ENCODE assay signal across 8 cellular contexts in genomic region chr18:12946549-12947354, GRCh38. TPM values are rescaled to one million over a fixed set of nuclear protein-coding genes. Genes with fewer than 3 reads are reported as not detected.
DNase-seq lines count a peak whose midpoint lies in the region; ATAC-seq and TF ChIP-seq lines count a peak whose summit lies in the region.

No MANE protein-coding gene starts in this region.

- no peaks in the 10 kb centered on the region for H3K27me3 Mint-ChIP-seq in naive thymus-derived CD8-positive, alpha-beta T cell

- POLR2A ChIA-PET in BJ (lab: Charles Lee): interaction anchor here (0.5 to 0.7 kb wide), 3 partner anchors 53 to 992 kb away, joined by 3 to 5 read pairs (median 4); no protein-coding TSS in a partner anchor
- POLR2A ChIA-PET in naive thymus-derived CD8-positive, alpha-beta T cell (lab: Charles Lee): interaction anchor here (1.5 to 2.6 kb wide), 3 partner anchors 36 to 570 kb away, joined by 5 to 30 read pairs (median 23); partner anchors contain the start of genes AFG3L2 and PTPN2

- no peaks in the 10 kb centered on the region for H3K9me3 Mint-ChIP-seq in naive thymus-derived CD8-positive, alpha-beta T cell

- CTCF ChIA-PET in BJ (lab: Yijun Ruan, JAX): interaction anchor here (4.7 kb wide), 1 partner anchor 12 kb away, joined by 40 read pairs; no protein-coding TSS in a partner anchor

- ATAC-seq in GM18909 (IDR thresholded peaks at IDR 0.05; ENCODE audit: poor library complexity, unreplicated experiment): peak; percentile 1
- no peak for ATAC-seq in naive thymus-derived CD8-positive, alpha-beta T cell
- ATAC-seq in HG03439 (IDR thresholded peaks at IDR 0.05; ENCODE audit: unreplicated experiment): no peak

- H3K27ac Mint-ChIP-seq in naive thymus-derived CD8-positive, alpha-beta T cell: peak overlapping the region; percentile 90 to 99 (median 98)

- DNase-seq in BJ (ENCODE audit: low read depth) (peak; percentile 84), MV-4-11 (lab: John Stamatoyannopoulos, UW) (peak; percentile 46), fibroblast of mammary gland (ENCODE audit: low read depth) (peak; percentile 83), cortex of kidney (lab: John Stamatoyannopoulos, UW) (no peak)
- peak in 3 of 10 donors; percentile 2 to 7 (median 5) for DNase-seq in naive thymus-derived CD8-positive, alpha-beta T cell

- no peaks in the 10 kb centered on the region for H3K27me3 ChIP-seq in BJ (ENCODE audit: control insufficient read depth, insufficient read depth, low read length)

- peak overlapping the region; percentile 85 for H3K4me3 ChIP-seq in BJ (ENCODE audit: low read depth, low read length)
- peak overlapping the region; percentile 98 for H3K4me3 ChIP-seq in WI38 (ENCODE audit: low read depth, low read length)
- peak overlapping the region; percentile 95 for H3K4me3 ChIP-seq in fibroblast of mammary gland (ENCODE audit: control insufficient read depth, low read depth, low read length)

- peak overlapping the region; percentile 93 to 99 (median 98) for H3K4me3 Mint-ChIP-seq in naive thymus-derived CD8-positive, alpha-beta T cell

- H3K36me3 Mint-ChIP-seq in naive thymus-derived CD8-positive, alpha-beta T cell: peaks cover 0 to 2% (median 0%) of the 10 kb centered on the region in 3 donors

- no peaks in the 10 kb centered on the region for H3K36me3 ChIP-seq in BJ (ENCODE audit: control insufficient read depth, insufficient read depth, low read length)

- H3K4me1 Mint-ChIP-seq in naive thymus-derived CD8-positive, alpha-beta T cell: peaks cover 10 to 53% (median 36%) of the 10 kb centered on the region in 4 donors

- peak; percentile 37; the same call in 1 of the 2 replicates for TF ChIP-seq CTCF in BJ (IDR thresholded peaks at IDR 0.05; ENCODE audit: insufficient read depth, low read depth, low read length)
- TF ChIP-seq CTCF in WI38 (IDR thresholded peaks at IDR 0.05; ENCODE audit: low read depth, low read length): no peak
- no peak for TF ChIP-seq CTCF in fibroblast of mammary gland (conservative IDR thresholded peaks at IDR 0.05; ENCODE audit: control insufficient read depth, insufficient read depth, low read depth, low read length)

RNA-seq across cellular contexts. Expression of gene SEH1L, which starts 1.1 kb away (rescaled TPM):
- 32.3 and 59.0 TPM in 2 replicates for polyA plus RNA-seq in BJ (2011; rRNA removed)
- 50.5 and 56.8 TPM in 2 replicates for polyA minus RNA-seq in BJ (2011; rRNA and poly(A)+ RNA removed)
- total RNA-seq in naive thymus-derived CD8-positive, alpha-beta T cell: 10 to 100 TPM; 40.9 to 41.7 TPM
- 10 to 100 TPM; 25.5 to 37.1 (median 35.5) TPM for polyA plus RNA-seq in naive thymus-derived CD8-positive, alpha-beta T cell

RNA-seq across cellular contexts. Expression of gene CEP192, which starts 44.4 kb away (rescaled TPM):
- polyA plus RNA-seq in BJ (2011; rRNA removed): 13.3 and 17.0 TPM in 2 replicates
- polyA minus RNA-seq in BJ (2011; rRNA and poly(A)+ RNA removed): 18.2 and 23.5 TPM in 2 replicates
- 10 to 100 TPM; 36.7 to 40.9 TPM for total RNA-seq in naive thymus-derived CD8-positive, alpha-beta T cell
- polyA plus RNA-seq in naive thymus-derived CD8-positive, alpha-beta T cell: 1 to 10 TPM; 3.0 to 6.7 (median 5.2) TPM
